ENCODE assay signal across 1 cellular context in genomic region chr11:78228467-78228866, GRCh38.
TF ChIP-seq lines count a peak whose summit lies in the region.

No MANE protein-coding gene starts in this region.

TF ChIP-seq in GM12878, 131 proteins besides CTCF, POLR2A, EP300 and RAD21:
- TF ChIP-seq ZNF687 (IDR thresholded peaks at IDR 0.05) = no peak
- peak; percentile 20; the same call in 1 of the 2 replicates for TF ChIP-seq RUNX3 (IDR thresholded peaks at IDR 0.05; ENCODE audit: low read length)
- no peak for TF ChIP-seq CBX3 (IDR thresholded peaks at IDR 0.05; ENCODE audit: borderline replicate concordance, low read depth)
- peak; percentile 66; the same call in 1 of the 2 replicates for TF ChIP-seq MEF2A (IDR thresholded peaks at IDR 0.05; ENCODE audit: insufficient read depth, low read depth, low read length)
- TF ChIP-seq ELK1 (IDR thresholded peaks at IDR 0.05; ENCODE audit: low read depth, low read length) = 0 out of 2 replicates have a peak, but pooled peaks have one; percentile 25
- 0 out of 2 replicates have a peak, but pooled peaks have one; percentile 52 for TF ChIP-seq TCF3 (IDR thresholded peaks at IDR 0.05; ENCODE audit: borderline replicate concordance, insufficient read depth, low read depth, low read length)
- TF ChIP-seq TCF12 (IDR thresholded peaks at IDR 0.05; ENCODE audit: low read depth, low read length) = peak; percentile 58; the same call in 1 of the 2 replicates
- no peak for TF ChIP-seq SMAD1 (IDR thresholded peaks at IDR 0.05; ENCODE audit: low read depth, partially characterized antibody)
- peak; percentile 87 for TF ChIP-seq SMC3 (IDR thresholded peaks at IDR 0.05; ENCODE audit: borderline replicate concordance, low read length)
- TF ChIP-seq SPI1 (IDR thresholded peaks at IDR 0.05; ENCODE audit: borderline replicate concordance, insufficient read depth, low read depth, low read length) = peak; percentile 46; the same call in 1 of the 2 replicates
- peak; percentile 76 for TF ChIP-seq YY1 (IDR thresholded peaks at IDR 0.05; ENCODE audit: low read depth, low read length)
- TF ChIP-seq ATF3 (IDR thresholded peaks at IDR 0.05; ENCODE audit: borderline replicate concordance, extremely low read depth, low read depth, low read length) = no peak
- TF ChIP-seq IRF3 (IDR thresholded peaks at IDR 0.05) = no peak
- TF ChIP-seq FOXK2 (IDR thresholded peaks at IDR 0.05) = no peak
- 0 out of 4 replicates have a peak, but pooled peaks of 1 of the 2 experiments have one; percentile 32 for TF ChIP-seq ETV6 (conservative IDR thresholded peaks at IDR 0.05 in 1 of 2, IDR thresholded peaks at IDR 0.05 in 1 of 2; ENCODE audit: borderline replicate concordance in 1 of 2, low read depth in 1 of 2)
- TF ChIP-seq IKZF1 (conservative IDR thresholded peaks at IDR 0.05) = no peak
- TF ChIP-seq FOXM1 (IDR thresholded peaks at IDR 0.05; ENCODE audit: low read depth, low read length) = 0 out of 2 replicates have a peak, but pooled peaks have one; percentile 56
- TF ChIP-seq CUX1 (IDR thresholded peaks at IDR 0.05; ENCODE audit: insufficient replicate concordance, low read depth, low read length) = peak; percentile 38
- no peak for TF ChIP-seq ZBTB4 (CRISPR knock-in tag; IDR thresholded peaks at IDR 0.05)
- TF ChIP-seq JUNB (IDR thresholded peaks at IDR 0.05) = no peak
